Comparison of ENCODE assay signal across 12 cellular contexts in the genomic region with DNA sequence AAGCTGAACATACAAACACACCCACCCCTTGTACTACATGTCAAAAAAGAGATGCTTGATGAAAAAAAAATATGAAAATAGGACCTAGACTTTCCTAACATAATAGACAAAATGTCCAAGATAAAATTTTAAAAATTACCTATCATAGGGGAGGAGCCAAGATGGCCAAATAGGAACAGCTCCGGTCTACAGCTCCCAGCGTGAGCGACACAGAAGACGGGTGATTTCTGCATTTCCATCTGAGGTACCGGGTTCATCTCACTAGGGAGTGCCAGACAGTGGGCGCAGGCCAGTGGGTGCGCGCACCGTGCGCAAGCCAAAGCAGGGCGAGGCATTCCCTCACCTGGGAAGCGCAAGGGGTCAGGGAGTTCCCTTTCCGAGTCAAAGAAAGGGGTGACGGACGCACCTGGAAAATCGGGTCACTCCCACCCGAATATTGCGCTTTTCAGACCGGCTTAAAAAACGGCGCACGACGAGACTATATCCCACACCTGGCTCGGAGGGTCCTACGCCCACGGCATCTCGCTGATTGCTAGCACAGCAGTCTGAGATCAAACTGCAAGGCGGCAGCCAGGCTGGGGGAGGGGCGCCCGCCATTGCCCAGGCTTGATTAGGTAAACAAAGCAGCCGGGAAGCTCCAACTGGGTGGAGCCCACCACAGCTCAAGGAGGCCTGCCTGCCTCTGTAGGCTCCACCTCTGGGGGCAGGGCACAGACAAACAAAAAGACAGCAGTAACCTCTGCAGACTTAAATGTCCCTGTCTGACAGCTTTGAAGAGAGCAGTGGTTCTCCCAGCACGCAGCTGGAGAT. TPM values are rescaled to one million over a fixed set of nuclear protein-coding genes. Genes with fewer than 3 reads are reported as not detected.
A peak's percentile ranks its signal among the peaks of the same experiment; 100 is the strongest.
DNase-seq lines count a peak whose midpoint lies in the region; ATAC-seq, FAIRE-seq and TF ChIP-seq lines count a peak whose summit lies in the region.
"Not testable (repeated sequence)": the region's sequence is repeated elsewhere in the genome, so short reads cannot be mapped to it uniquely, and the experiment has no call there.
"Had no signal": no experiment of that assay in that cellular context is flagged by ENCODE, and none has a peak within 500 bp of the region (broad histone marks: within the 10 kb centered on the region; RNA-seq: fewer than 3 reads in every experiment).

No MANE protein-coding gene starts in this region.

- H3K27ac ChIP-seq in astrocyte (ENCODE audit: low read depth, low read length); endodermal cell (ENCODE audit: low read depth, low read length); iPS-18a (ENCODE audit: low read length): not testable (repeated sequence)

- POLR2A ChIA-PET in Caco-2 (lab: Charles Lee); activated CD4-positive, alpha-beta memory T cell treated with anti-CD3 and anti-CD28 coated beads, Interleukin-2, amount 10 ng/mL, durations not matched to agents 7 days and 5 days (lab: Charles Lee): not testable (repeated sequence)
- POLR2A ChIA-PET in naive thymus-derived CD8-positive, alpha-beta T cell (lab: Charles Lee) = interaction anchor here (1.1 kb wide), 1 partner anchor 37 kb away, joined by 4 read pairs; the partner anchor contains the start of gene RBM41

- intact Hi-C loops in Caco-2 (cut with micrococcal nuclease; ENCODE audit: unreplicated experiment) = not testable (repeated sequence)

- peak overlapping the region; percentile 22 for H3K4me2 ChIP-seq in astrocyte (ENCODE audit: low read length)

- not testable (repeated sequence) for DNase-seq in Caco-2; activated CD4-positive, alpha-beta memory T cell treated with anti-CD3 and anti-CD28 coated beads, Interleukin-2, amount 10 ng/mL, durations not matched to agents 7 days and 5 days; astrocyte (ENCODE audit: low read depth); endodermal cell; stimulated activated naive B cell treated with anti-CD40 and anti-IgM and Interleukin-4, amounts not matched to agents 10 μg/mL and 1 μg/mL and 100 μg/mL, for 72 hours
- DNase-seq in NCI-H2171 treated with DMSO at 0.1 percent for 48 hours (lab: John Stamatoyannopoulos, UW) = peak; percentile 7
- peak in 3 of 10 donors; percentile 11 to 15 (median 14) for DNase-seq in naive thymus-derived CD8-positive, alpha-beta T cell

- not testable (repeated sequence) for H3K27me3 ChIP-seq in Caco-2 (replicated peaks; ENCODE audit: control insufficient read depth, insufficient read depth, low read length); astrocyte (ENCODE audit: insufficient read depth, low read length); endodermal cell (ENCODE audit: control insufficient read depth, insufficient read depth, low read length, poor library complexity, severe bottlenecking); iPS-18a (ENCODE audit: control insufficient read depth, insufficient read depth, low read length)

- H4K20me1 ChIP-seq in astrocyte (ENCODE audit: insufficient read depth, low read length) = not testable (repeated sequence)

- not testable (repeated sequence) for H3K9me3 Mint-ChIP-seq in Caco-2 (ENCODE audit: unreplicated experiment); activated CD4-positive, alpha-beta memory T cell treated with anti-CD3 and anti-CD28 coated beads, Interleukin-2, amount 10 ng/mL, durations not matched to agents 7 days and 5 days; astrocyte (ENCODE audit: unreplicated experiment); naive thymus-derived CD8-positive, alpha-beta T cell; stimulated activated naive B cell treated with anti-CD40 and anti-IgM and Interleukin-4, amounts not matched to agents 10 μg/mL and 1 μg/mL and 100 μg/mL, for 72 hours
- peaks cover 26% of the 10 kb centered on the region for H3K9me3 Mint-ChIP-seq in endodermal cell

- H3K4me3 ChIP-seq in Caco-2 (ENCODE audit: low read depth, low read length) (peak overlapping the region; percentile 12; the same call in 1 of the 2 replicates), endodermal cell (ENCODE audit: low read length) (peak overlapping the region; percentile 56), iPS-18a (ENCODE audit: low read length) (peak overlapping the region; percentile 59)
- not testable (repeated sequence) for H3K4me3 ChIP-seq in astrocyte (ENCODE audit: insufficient read depth, low read depth, low read length)

- not testable (repeated sequence) for H3K4me1 Mint-ChIP-seq in Caco-2 (ENCODE audit: low read depth, unreplicated experiment); activated CD4-positive, alpha-beta memory T cell treated with anti-CD3 and anti-CD28 coated beads, Interleukin-2, amount 10 ng/mL, durations not matched to agents 7 days and 5 days; astrocyte (ENCODE audit: low read depth, unreplicated experiment); endodermal cell; naive thymus-derived CD8-positive, alpha-beta T cell; stimulated activated naive B cell treated with anti-CD40 and anti-IgM and Interleukin-4, amounts not matched to agents 10 μg/mL and 1 μg/mL and 100 μg/mL, for 72 hours

- not testable (repeated sequence) for H3K36me3 ChIP-seq in Caco-2 (ENCODE audit: control insufficient read depth, insufficient read depth, low read length); astrocyte (ENCODE audit: insufficient read depth, low read length); endodermal cell (ENCODE audit: control insufficient read depth, insufficient read depth, low read length); iPS-18a (ENCODE audit: control insufficient read depth, low read depth, low read length)

- CTCF ChIA-PET in Caco-2 (lab: Charles Lee); activated CD4-positive, alpha-beta memory T cell treated with anti-CD3 and anti-CD28 coated beads, Interleukin-2, amount 10 ng/mL, durations not matched to agents 7 days and 5 days (lab: Charles Lee): not testable (repeated sequence)

- H3K27me3 Mint-ChIP-seq in Caco-2 (ENCODE audit: insufficient read depth, unreplicated experiment); activated CD4-positive, alpha-beta memory T cell treated with anti-CD3 and anti-CD28 coated beads, Interleukin-2, amount 10 ng/mL, durations not matched to agents 7 days and 5 days; astrocyte (ENCODE audit: low read depth, unreplicated experiment); endodermal cell (ENCODE audit: insufficient read depth); naive thymus-derived CD8-positive, alpha-beta T cell; stimulated activated naive B cell treated with anti-CD40 and anti-IgM and Interleukin-4, amounts not matched to agents 10 μg/mL and 1 μg/mL and 100 μg/mL, for 72 hours: not testable (repeated sequence)

- not testable (repeated sequence) for ATAC-seq in naive thymus-derived CD8-positive, alpha-beta T cell; stimulated activated naive B cell treated with anti-CD40 and anti-IgM and Interleukin-4, amounts not matched to agents 10 μg/mL and 1 μg/mL and 100 μg/mL, for 72 hours (replicated peaks)

- FAIRE-seq in astrocyte (lab: Jason Lieb, UNC) = not testable (repeated sequence)

- not testable (repeated sequence) for H3K36me3 Mint-ChIP-seq in Caco-2 (ENCODE audit: insufficient read depth, unreplicated experiment); activated CD4-positive, alpha-beta memory T cell treated with anti-CD3 and anti-CD28 coated beads, Interleukin-2, amount 10 ng/mL, durations not matched to agents 7 days and 5 days (ENCODE audit: low read depth); astrocyte (ENCODE audit: low read depth, unreplicated experiment); endodermal cell (ENCODE audit: low read depth); naive thymus-derived CD8-positive, alpha-beta T cell; stimulated activated naive B cell treated with anti-CD40 and anti-IgM and Interleukin-4, amounts not matched to agents 10 μg/mL and 1 μg/mL and 100 μg/mL, for 72 hours

- TF ChIP-seq CTCF in Caco-2 (IDR thresholded peaks at IDR 0.05; ENCODE audit: insufficient read depth in 1 of 2, low read depth in 1 of 2, low read length in 1 of 2, severe bottlenecking in 1 of 2, unreplicated experiment in 1 of 2); astrocyte (IDR thresholded peaks at IDR 0.05; ENCODE audit: insufficient read depth, low read depth, low read length); endodermal cell (conservative IDR thresholded peaks at IDR 0.05): not testable (repeated sequence)

- not testable (repeated sequence) for H3K79me2 ChIP-seq in astrocyte (ENCODE audit: insufficient read depth, low read length)

- BruUV-seq in Caco-2 (replicated peaks; lab: Mats Ljungman, UMichigan) = not testable (repeated sequence)

- H3K27ac Mint-ChIP-seq in Caco-2 (ENCODE audit: unreplicated experiment); activated CD4-positive, alpha-beta memory T cell treated with anti-CD3 and anti-CD28 coated beads, Interleukin-2, amount 10 ng/mL, durations not matched to agents 7 days and 5 days; stimulated activated naive B cell treated with anti-CD40 and anti-IgM and Interleukin-4, amounts not matched to agents 10 μg/mL and 1 μg/mL and 100 μg/mL, for 72 hours: not testable (repeated sequence)
- H3K27ac Mint-ChIP-seq in astrocyte (ENCODE audit: unreplicated experiment) = peak overlapping the region; percentile 47
- peak overlapping the region; percentile 66 for H3K27ac Mint-ChIP-seq in endodermal cell
- peak overlapping the region in 7 of 10 donors; percentile 15 to 77 (median 37) for H3K27ac Mint-ChIP-seq in naive thymus-derived CD8-positive, alpha-beta T cell

- H3K4me3 Mint-ChIP-seq in Caco-2 (ENCODE audit: unreplicated experiment) (peak overlapping the region; percentile 65), astrocyte (ENCODE audit: unreplicated experiment) (peak overlapping the region; percentile 73), endodermal cell (peak overlapping the region; percentile 66)
- H3K4me3 Mint-ChIP-seq in activated CD4-positive, alpha-beta memory T cell treated with anti-CD3 and anti-CD28 coated beads, Interleukin-2, amount 10 ng/mL, durations not matched to agents 7 days and 5 days = peak overlapping the region; percentile 61
- H3K4me3 Mint-ChIP-seq in naive thymus-derived CD8-positive, alpha-beta T cell = peak overlapping the region; percentile 69 to 82 (median 78)
- H3K4me3 Mint-ChIP-seq in stimulated activated naive B cell treated with anti-CD40 and anti-IgM and Interleukin-4, amounts not matched to agents 10 μg/mL and 1 μg/mL and 100 μg/mL, for 72 hours = peak overlapping the region; percentile 48 to 50

- WGBS in endodermal cell (ENCODE audit: insufficient coverage in 1 of 2, insufficient read length in 1 of 2), 2 experiments = 13% methylated on average over 21 of the region's 32 CpGs; no CpG with 5 or more reads in 1 of the 2 experiments

- H3K4me1 ChIP-seq in Caco-2; astrocyte (ENCODE audit: insufficient read depth, low read length); endodermal cell (ENCODE audit: control insufficient read depth, insufficient read depth, low read length); iPS-18a (ENCODE audit: control insufficient read depth, low read depth, low read length): not testable (repeated sequence)

- H3K9me3 ChIP-seq in Caco-2; astrocyte (ENCODE audit: insufficient read depth, low read depth, low read length); endodermal cell (ENCODE audit: control insufficient read depth, low read length); iPS-18a (ENCODE audit: control insufficient read depth, low read depth, low read length): not testable (repeated sequence)

- H2AFZ ChIP-seq in astrocyte (ENCODE audit: low read depth, low read length) = peak overlapping the region; percentile 18

- H3K9ac ChIP-seq in astrocyte (ENCODE audit: low read length); endodermal cell (ENCODE audit: extremely low read depth, low read length, poor library complexity, severe bottlenecking); iPS-18a (ENCODE audit: low read length): not testable (repeated sequence)

RNA-seq across cellular contexts. Expression of gene RBM41, which starts 37.2 kb away (rescaled TPM):
- total RNA-seq in Caco-2 (2022) (11.8 and 16.3 TPM in 2 replicates), astrocyte (17.4 and 20.4 TPM in 2 replicates), endodermal cell (10 to 100 TPM; 25.3 to 26.1 TPM)
- 10 to 100 TPM; 15.7 to 20.2 TPM for total RNA-seq in activated CD4-positive, alpha-beta memory T cell treated with anti-CD3 and anti-CD28 coated beads, Interleukin-2, amount 10 ng/mL, durations not matched to agents 7 days and 5 days
- 14.6 TPM for polyA plus RNA-seq in endodermal cell (2013, experiment 1 of 2)
- polyA plus RNA-seq in endodermal cell (2013, experiment 2 of 2) = 14.5 TPM
- 10 to 100 TPM; 21.2 to 22.3 TPM for total RNA-seq in naive thymus-derived CD8-positive, alpha-beta T cell
- 10 to 100 TPM in 2 of 3 donors, 1 to 10 TPM in 1; 7.6 to 16.3 (median 11.9) TPM for polyA plus RNA-seq in naive thymus-derived CD8-positive, alpha-beta T cell

RNA-seq across cellular contexts. Expression of gene NUP62CL, which starts 50.4 kb away (rescaled TPM):
- total RNA-seq in Caco-2 (2022) (1.00 and 1.5 TPM in 2 replicates), astrocyte (0.52 TPM in 1 of 2 replicates, not detected in the other), endodermal cell (10 to 100 TPM in 1 of 2 donors, 1 to 10 TPM in 1; 6.4 to 12.5 TPM)
- 1 to 10 TPM; 2.3 to 2.5 TPM for total RNA-seq in activated CD4-positive, alpha-beta memory T cell treated with anti-CD3 and anti-CD28 coated beads, Interleukin-2, amount 10 ng/mL, durations not matched to agents 7 days and 5 days
- 13.2 TPM for polyA plus RNA-seq in endodermal cell (2013, experiment 1 of 2)
- 8.7 TPM for polyA plus RNA-seq in endodermal cell (2013, experiment 2 of 2)
- 1 to 10 TPM; 3.7 to 5.7 TPM for total RNA-seq in naive thymus-derived CD8-positive, alpha-beta T cell
- under 1 TPM in 2 of 3 donors, not detected in 1; 0.10 to 0.28 TPM for polyA plus RNA-seq in naive thymus-derived CD8-positive, alpha-beta T cell
- total RNA-seq: endothelial cell of umbilical vein, gastrocnemius medialis had no signal
- polyA plus RNA-seq: endothelial cell of umbilical vein had no signal

RNA-seq across cellular contexts. Expression of gene DNAAF6, which starts 50.6 kb away (rescaled TPM):
- total RNA-seq in Caco-2 (2022) (not detected in 2 replicates), astrocyte (not detected in 2 replicates), endodermal cell (not detected)
- not detected for total RNA-seq in activated CD4-positive, alpha-beta memory T cell treated with anti-CD3 and anti-CD28 coated beads, Interleukin-2, amount 10 ng/mL, durations not matched to agents 7 days and 5 days
- polyA plus RNA-seq in endodermal cell (2013, experiment 1 of 2) = not detected
- not detected for polyA plus RNA-seq in endodermal cell (2013, experiment 2 of 2)
- not detected for total RNA-seq in naive thymus-derived CD8-positive, alpha-beta T cell
- polyA plus RNA-seq in naive thymus-derived CD8-positive, alpha-beta T cell = not detected
- total RNA-seq: endothelial cell of umbilical vein, gastrocnemius medialis, right cardiac atrium had no signal
- polyA plus RNA-seq: AG04450, endothelial cell of umbilical vein, right cardiac atrium had no signal
